ENCODE assay signal across 1 cellular context in the genomic region with DNA sequence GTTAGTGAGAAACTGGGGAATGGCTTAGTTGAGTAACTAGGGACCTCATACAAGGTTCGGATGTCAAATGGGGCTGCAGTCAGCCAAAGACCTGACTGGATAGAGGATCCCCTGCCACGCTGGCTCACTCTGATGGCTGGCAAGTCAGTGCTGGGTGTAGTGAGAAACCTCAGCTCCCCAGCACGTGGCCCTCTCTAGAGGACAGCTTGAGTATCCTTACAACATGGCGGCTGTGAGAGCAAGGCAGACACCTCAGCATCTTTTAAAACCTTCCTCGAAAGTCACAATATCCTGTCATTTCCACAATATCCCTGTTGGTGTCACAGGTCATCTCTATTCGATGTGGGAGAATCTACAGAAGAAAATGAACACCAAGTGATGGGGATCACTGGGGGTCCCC.
TF ChIP-seq lines count a peak whose summit lies in the region.

No MANE protein-coding gene starts in this region.

TF ChIP-seq in GM23338, 12 proteins besides CTCF, POLR2A, EP300 and RAD21 (continued from another document):
- TF ChIP-seq, protein P1, sequence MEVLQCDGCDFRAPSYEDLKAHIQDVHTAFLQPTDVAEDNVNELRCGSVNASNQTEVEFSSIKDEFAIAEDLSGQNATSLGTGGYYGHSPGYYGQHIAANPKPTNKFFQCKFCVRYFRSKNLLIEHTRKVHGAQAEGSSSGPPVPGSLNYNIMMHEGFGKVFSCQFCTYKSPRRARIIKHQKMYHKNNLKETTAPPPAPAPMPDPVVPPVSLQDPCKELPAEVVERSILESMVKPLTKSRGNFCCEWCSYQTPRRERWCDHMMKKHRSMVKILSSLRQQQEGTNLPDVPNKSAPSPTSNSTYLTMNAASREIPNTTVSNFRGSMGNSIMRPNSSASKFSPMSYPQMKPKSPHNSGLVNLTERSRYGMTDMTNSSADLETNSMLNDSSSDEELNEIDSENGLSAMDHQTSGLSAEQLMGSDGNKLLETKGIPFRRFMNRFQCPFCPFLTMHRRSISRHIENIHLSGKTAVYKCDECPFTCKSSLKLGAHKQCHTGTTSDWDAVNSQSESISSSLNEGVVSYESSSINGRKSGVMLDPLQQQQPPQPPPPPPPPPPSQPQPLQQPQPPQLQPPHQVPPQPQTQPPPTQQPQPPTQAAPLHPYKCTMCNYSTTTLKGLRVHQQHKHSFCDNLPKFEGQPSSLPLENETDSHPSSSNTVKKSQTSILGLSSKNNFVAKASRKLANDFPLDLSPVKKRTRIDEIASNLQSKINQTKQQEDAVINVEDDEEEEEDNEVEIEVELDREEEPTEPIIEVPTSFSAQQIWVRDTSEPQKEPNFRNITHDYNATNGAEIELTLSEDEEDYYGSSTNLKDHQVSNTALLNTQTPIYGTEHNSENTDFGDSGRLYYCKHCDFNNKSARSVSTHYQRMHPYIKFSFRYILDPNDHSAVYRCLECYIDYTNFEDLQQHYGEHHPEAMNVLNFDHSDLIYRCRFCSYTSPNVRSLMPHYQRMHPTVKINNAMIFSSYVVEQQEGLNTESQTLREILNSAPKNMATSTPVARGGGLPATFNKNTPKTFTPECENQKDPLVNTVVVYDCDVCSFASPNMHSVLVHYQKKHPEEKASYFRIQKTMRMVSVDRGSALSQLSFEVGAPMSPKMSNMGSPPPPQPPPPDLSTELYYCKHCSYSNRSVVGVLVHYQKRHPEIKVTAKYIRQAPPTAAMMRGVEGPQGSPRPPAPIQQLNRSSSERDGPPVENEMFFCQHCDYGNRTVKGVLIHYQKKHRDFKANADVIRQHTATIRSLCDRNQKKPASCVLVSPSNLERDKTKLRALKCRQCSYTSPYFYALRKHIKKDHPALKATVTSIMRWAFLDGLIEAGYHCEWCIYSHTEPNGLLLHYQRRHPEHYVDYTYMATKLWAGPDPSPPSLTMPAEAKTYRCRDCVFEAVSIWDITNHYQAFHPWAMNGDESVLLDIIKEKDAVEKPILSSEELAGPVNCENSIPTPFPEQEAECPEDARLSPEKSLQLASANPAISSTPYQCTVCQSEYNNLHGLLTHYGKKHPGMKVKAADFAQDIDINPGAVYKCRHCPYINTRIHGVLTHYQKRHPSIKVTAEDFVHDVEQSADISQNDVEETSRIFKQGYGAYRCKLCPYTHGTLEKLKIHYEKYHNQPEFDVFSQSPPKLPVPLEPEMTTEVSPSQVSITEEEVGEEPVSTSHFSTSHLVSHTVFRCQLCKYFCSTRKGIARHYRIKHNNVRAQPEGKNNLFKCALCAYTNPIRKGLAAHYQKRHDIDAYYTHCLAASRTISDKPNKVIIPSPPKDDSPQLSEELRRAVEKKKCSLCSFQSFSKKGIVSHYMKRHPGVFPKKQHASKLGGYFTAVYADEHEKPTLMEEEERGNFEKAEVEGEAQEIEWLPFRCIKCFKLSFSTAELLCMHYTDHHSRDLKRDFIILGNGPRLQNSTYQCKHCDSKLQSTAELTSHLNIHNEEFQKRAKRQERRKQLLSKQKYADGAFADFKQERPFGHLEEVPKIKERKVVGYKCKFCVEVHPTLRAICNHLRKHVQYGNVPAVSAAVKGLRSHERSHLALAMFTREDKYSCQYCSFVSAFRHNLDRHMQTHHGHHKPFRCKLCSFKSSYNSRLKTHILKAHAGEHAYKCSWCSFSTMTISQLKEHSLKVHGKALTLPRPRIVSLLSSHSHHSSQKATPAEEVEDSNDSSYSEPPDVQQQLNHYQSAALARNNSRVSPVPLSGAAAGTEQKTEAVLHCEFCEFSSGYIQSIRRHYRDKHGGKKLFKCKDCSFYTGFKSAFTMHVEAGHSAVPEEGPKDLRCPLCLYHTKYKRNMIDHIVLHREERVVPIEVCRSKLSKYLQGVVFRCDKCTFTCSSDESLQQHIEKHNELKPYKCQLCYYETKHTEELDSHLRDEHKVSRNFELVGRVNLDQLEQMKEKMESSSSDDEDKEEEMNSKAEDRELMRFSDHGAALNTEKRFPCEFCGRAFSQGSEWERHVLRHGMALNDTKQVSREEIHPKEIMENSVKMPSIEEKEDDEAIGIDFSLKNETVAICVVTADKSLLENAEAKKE (CRISPR knock-in tag; IDR thresholded peaks at IDR 0.05), result no peak
- TF ChIP-seq ZNF331 (CRISPR knock-in tag; IDR thresholded peaks at IDR 0.05; ENCODE audit: low read depth) (no peak), CREB1 (CRISPR knock-in tag; IDR thresholded peaks at IDR 0.05; ENCODE audit: low read depth) (no peak), NANOG (IDR thresholded peaks at IDR 0.05; ENCODE audit: borderline replicate concordance) (no peak), EZH2phosphoT487 (IDR thresholded peaks at IDR 0.05; ENCODE audit: unreplicated experiment) (no peak)
- TF ChIP-seq, protein P2, sequence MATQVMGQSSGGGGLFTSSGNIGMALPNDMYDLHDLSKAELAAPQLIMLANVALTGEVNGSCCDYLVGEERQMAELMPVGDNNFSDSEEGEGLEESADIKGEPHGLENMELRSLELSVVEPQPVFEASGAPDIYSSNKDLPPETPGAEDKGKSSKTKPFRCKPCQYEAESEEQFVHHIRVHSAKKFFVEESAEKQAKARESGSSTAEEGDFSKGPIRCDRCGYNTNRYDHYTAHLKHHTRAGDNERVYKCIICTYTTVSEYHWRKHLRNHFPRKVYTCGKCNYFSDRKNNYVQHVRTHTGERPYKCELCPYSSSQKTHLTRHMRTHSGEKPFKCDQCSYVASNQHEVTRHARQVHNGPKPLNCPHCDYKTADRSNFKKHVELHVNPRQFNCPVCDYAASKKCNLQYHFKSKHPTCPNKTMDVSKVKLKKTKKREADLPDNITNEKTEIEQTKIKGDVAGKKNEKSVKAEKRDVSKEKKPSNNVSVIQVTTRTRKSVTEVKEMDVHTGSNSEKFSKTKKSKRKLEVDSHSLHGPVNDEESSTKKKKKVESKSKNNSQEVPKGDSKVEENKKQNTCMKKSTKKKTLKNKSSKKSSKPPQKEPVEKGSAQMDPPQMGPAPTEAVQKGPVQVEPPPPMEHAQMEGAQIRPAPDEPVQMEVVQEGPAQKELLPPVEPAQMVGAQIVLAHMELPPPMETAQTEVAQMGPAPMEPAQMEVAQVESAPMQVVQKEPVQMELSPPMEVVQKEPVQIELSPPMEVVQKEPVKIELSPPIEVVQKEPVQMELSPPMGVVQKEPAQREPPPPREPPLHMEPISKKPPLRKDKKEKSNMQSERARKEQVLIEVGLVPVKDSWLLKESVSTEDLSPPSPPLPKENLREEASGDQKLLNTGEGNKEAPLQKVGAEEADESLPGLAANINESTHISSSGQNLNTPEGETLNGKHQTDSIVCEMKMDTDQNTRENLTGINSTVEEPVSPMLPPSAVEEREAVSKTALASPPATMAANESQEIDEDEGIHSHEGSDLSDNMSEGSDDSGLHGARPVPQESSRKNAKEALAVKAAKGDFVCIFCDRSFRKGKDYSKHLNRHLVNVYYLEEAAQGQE (IDR thresholded peaks at IDR 0.05; ENCODE audit: unreplicated experiment), result no peak
- TF ChIP-seq, protein P3, sequence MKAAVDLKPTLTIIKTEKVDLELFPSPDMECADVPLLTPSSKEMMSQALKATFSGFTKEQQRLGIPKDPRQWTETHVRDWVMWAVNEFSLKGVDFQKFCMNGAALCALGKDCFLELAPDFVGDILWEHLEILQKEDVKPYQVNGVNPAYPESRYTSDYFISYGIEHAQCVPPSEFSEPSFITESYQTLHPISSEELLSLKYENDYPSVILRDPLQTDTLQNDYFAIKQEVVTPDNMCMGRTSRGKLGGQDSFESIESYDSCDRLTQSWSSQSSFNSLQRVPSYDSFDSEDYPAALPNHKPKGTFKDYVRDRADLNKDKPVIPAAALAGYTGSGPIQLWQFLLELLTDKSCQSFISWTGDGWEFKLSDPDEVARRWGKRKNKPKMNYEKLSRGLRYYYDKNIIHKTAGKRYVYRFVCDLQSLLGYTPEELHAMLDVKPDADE (IDR thresholded peaks at IDR 0.05), result no peak
